In genomic region chr10:93816123-93816747, GRCh38 we compare ENCODE assay signal across 8 cellular contexts. TPM values are rescaled to one million over a fixed set of nuclear protein-coding genes. Genes with fewer than 3 reads are reported as not detected.
DNase-seq lines count a peak whose midpoint lies in the region; FAIRE-seq and TF ChIP-seq lines count a peak whose summit lies in the region.

No MANE protein-coding gene starts in this region.

- POLR2A ChIA-PET in A673 (lab: Charles Lee; ENCODE audit: low non-redundant PET) = no interaction called here

- H3K4me3 ChIP-seq in A673 (ENCODE audit: low read depth, low read length, poor library complexity, severe bottlenecking) = no peak overlapping the region
- H3K4me3 ChIP-seq in GM12865 (ENCODE audit: low read depth, low read length) = no peak overlapping the region
- no peak overlapping the region for H3K4me3 ChIP-seq in kidney (ENCODE audit: low read length in 2 of 2)

- no peaks in the 10 kb centered on the region for H3K27me3 ChIP-seq in A673 (replicated peaks; ENCODE audit: insufficient read depth, low read depth, low read length, poor library complexity)

- FAIRE-seq in kidney (lab: Jason Lieb, UNC) = no peak

- in situ Hi-C loops in KBM-7 (cut with MboI; ENCODE audit: low pct_unique_long_range_greater_than_20kb, low sequenced_read_pairs) = no loop called here
- in situ Hi-C loops in T47D (cut with HindIII; ENCODE audit: low pct_unique_long_range_greater_than_20kb, low sequenced_read_pairs) = no loop called here

- BruUV-seq in A673 (replicated peaks; lab: Mats Ljungman, UMichigan) = no TSS peak

- intact Hi-C loops in A673 (cut with micrococcal nuclease; ENCODE audit: unreplicated experiment) = loop anchor here (2.0 to 5.0 kb wide), 3 partner anchors 69 to 261 kb away; partner anchors contain the start of gene FRA10AC1
- intact Hi-C loops in kidney (cut with DNase I) = no loop called here

- no peaks in the 10 kb centered on the region for H3K36me3 ChIP-seq in A673 (ENCODE audit: insufficient read depth, low read length, poor library complexity, severe bottlenecking)
- H3K36me3 ChIP-seq in kidney (ENCODE audit: control insufficient read depth in 1 of 2, insufficient read depth in 2 of 2, low read length in 2 of 2) = no peaks in the 10 kb centered on the region

- H3K27ac ChIP-seq in A673 (ENCODE audit: low read depth, low read length, poor library complexity, severe bottlenecking) = no peak overlapping the region
- H3K27ac ChIP-seq in kidney (ENCODE audit: low read depth in 2 of 2, low read length in 2 of 2) = no peak overlapping the region

- DNase-seq in A673 (ENCODE audit: low spot score) (peak; percentile 83), GM12865 (ENCODE audit: low read depth) (peak; percentile 44), KBM-7 (peak; percentile 57), SHP77 treated with DMSO at 0.1 percent for 48 hours (lab: John Stamatoyannopoulos, UW) (peak; percentile 26), T47D (ENCODE audit: low read depth in 1 of 2, low spot score in 1 of 2) (peak; percentile 31 to 89), kidney (peak; percentile 76), GF-D8 (lab: John Stamatoyannopoulos, UW) (no peak)
- peak; percentile 4 to 14 for DNase-seq in stimulated activated CD4-positive, alpha-beta T cell treated with anti-CD3 and anti-CD28 coated beads, Interleukin-15, amount 100 ng/mL, for 48 hours (ENCODE audit: low read depth in 2 of 2)

- CTCF ChIA-PET in A673 (lab: Charles Lee) = interaction anchor here (0.6 to 1.7 kb wide), 5 partner anchors 69 to 262 kb away, joined by 3 to 15 read pairs (median 7); partner anchors contain the start of gene FRA10AC1

- TF ChIP-seq CTCF in A673 (conservative IDR thresholded peaks at IDR 0.05; ENCODE audit: low read depth, low read length) (peak; percentile 72), GM12865 (IDR thresholded peaks at IDR 0.05; ENCODE audit: insufficient read depth, low read depth, low read length, missing control alignments) (peak; percentile 61), kidney (IDR thresholded peaks at IDR 0.05; ENCODE audit: borderline replicate concordance, extremely low read depth, insufficient read depth) (peak; percentile 59)

- H3K4me1 ChIP-seq in A673 (ENCODE audit: insufficient read depth, low read length, poor library complexity, severe bottlenecking) (peaks cover 10% of the 10 kb centered on the region), kidney (ENCODE audit: control insufficient read depth in 1 of 2, insufficient read depth in 1 of 2, low read depth in 1 of 2, low read length in 2 of 2) (no peaks in the 10 kb centered on the region)

- H3K9me3 ChIP-seq in A673 (ENCODE audit: low read depth, low read length, poor library complexity, severe bottlenecking) (no peaks in the 10 kb centered on the region), kidney (ENCODE audit: control insufficient read depth in 1 of 2, low read length in 2 of 2) (no peaks in the 10 kb centered on the region)

- no peak overlapping the region for H3K9ac ChIP-seq in kidney (ENCODE audit: low read length in 2 of 2)

RNA-seq across cellular contexts. Expression of gene LGI1, which starts 58.5 kb away (rescaled TPM):
- total RNA-seq in A673 (2021) (not detected in 2 replicates), kidney (not detected)
- not detected for polyA plus RNA-seq in kidney (ENCODE audit: insufficient read depth, low read depth, low replicate concordance)
